Comparison of ENCODE assay signal across 8 cellular contexts in the genomic region with DNA sequence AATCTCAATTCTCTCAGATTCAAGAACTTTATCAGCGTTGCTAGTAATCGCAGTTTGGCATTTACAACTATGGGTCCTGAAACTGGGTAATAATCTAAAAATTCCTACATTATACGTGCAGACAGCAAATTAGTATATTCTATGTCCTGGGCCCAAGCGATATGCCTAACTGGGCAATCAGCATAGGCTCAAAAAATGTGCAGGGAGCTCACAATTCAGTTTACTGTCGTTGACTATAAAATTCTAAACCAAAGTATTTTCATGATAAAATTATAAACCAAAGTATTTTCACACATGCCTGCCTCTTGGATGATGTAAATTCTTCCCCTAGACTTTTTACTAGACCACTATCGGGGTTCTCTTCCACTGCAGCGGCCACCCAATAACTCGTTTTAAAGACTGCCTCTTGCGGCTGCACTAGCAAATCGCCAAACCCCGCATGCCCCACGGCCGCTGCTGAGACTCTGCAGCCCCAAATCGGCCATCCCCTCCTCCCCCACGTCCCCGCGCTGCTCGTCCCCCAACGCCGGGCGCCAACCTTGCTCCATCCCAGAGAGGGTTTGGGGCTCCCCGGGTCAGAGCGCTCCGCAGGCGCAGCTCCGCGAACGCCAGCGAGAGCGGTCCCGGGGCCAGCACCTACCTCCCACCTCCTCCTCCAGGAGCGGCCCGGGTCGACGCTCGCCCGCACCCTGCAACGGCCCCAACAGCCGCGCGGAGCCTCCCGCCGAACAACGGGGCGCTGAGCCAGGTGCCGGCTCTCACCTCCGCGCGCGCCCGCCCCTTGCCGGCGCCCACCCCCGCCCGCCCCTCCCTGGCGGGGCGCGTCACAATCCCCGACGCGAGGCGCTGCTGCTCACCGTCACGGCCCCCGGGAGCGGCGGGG. TPM values are rescaled to one million over a fixed set of nuclear protein-coding genes. Genes with fewer than 3 reads are reported as not detected.
DNase-seq lines count a peak whose midpoint lies in the region; ATAC-seq and TF ChIP-seq lines count a peak whose summit lies in the region.

No MANE protein-coding gene starts in this region.

- CTCF ChIA-PET in activated CD4-positive, alpha-beta T cell treated with anti-CD3 and anti-CD28 coated beads for 36 hours (lab: Charles Lee): interaction anchor here (0.8 to 3.5 kb wide), 6 partner anchors 8 to 68 kb away, joined by 3 to 13 read pairs (median 4); no protein-coding TSS in a partner anchor

- H3K4me1 ChIP-seq in osteoblast (ENCODE audit: insufficient read depth, low read length): peaks cover 24% of the 10 kb centered on the region

- H3K9me3 ChIP-seq in osteoblast (ENCODE audit: low read depth, low read length): no peaks in the 10 kb centered on the region

- H3K27ac Mint-ChIP-seq in activated CD4-positive, alpha-beta T cell treated with anti-CD3 and anti-CD28 coated beads for 36 hours: peak overlapping the region; percentile 45
- H3K27ac Mint-ChIP-seq in glutamatergic neuron (ENCODE audit: unreplicated experiment): peak overlapping the region; percentile 85

- H3K9me3 Mint-ChIP-seq in activated CD4-positive, alpha-beta T cell treated with anti-CD3 and anti-CD28 coated beads for 36 hours (ENCODE audit: low read depth): no peaks in the 10 kb centered on the region
- H3K9me3 Mint-ChIP-seq in glutamatergic neuron (ENCODE audit: unreplicated experiment): peaks cover 2% of the 10 kb centered on the region

- H3K4me2 ChIP-seq in osteoblast (ENCODE audit: insufficient read depth, low read length): peak overlapping the region; percentile 85

- peaks cover 3% of the 10 kb centered on the region for H4K20me1 ChIP-seq in osteoblast (ENCODE audit: insufficient read depth, low read length)

- POLR2A ChIA-PET in activated CD4-positive, alpha-beta T cell treated with anti-CD3 and anti-CD28 coated beads for 36 hours (lab: Charles Lee): no interaction called here

- H3K4me3 Mint-ChIP-seq in activated CD4-positive, alpha-beta T cell treated with anti-CD3 and anti-CD28 coated beads for 36 hours: peak overlapping the region; percentile 91
- H3K4me3 Mint-ChIP-seq in glutamatergic neuron (ENCODE audit: unreplicated experiment): peak overlapping the region; percentile 93

- H3K27ac ChIP-seq in osteoblast (ENCODE audit: low read depth, low read length): no peak overlapping the region

- H3K27me3 ChIP-seq in H7 (ENCODE audit: control insufficient read depth, insufficient read depth, low read length) (no peaks in the 10 kb centered on the region), osteoblast (ENCODE audit: insufficient read depth, low read length) (no peaks in the 10 kb centered on the region)

- no peaks in the 10 kb centered on the region for H3K36me3 Mint-ChIP-seq in activated CD4-positive, alpha-beta T cell treated with anti-CD3 and anti-CD28 coated beads for 36 hours (ENCODE audit: low read depth)
- H3K36me3 Mint-ChIP-seq in glutamatergic neuron (ENCODE audit: unreplicated experiment): no peaks in the 10 kb centered on the region

- no peaks in the 10 kb centered on the region for H3K27me3 Mint-ChIP-seq in activated CD4-positive, alpha-beta T cell treated with anti-CD3 and anti-CD28 coated beads for 36 hours
- H3K27me3 Mint-ChIP-seq in glutamatergic neuron (ENCODE audit: unreplicated experiment): peaks cover 4% of the 10 kb centered on the region

- no peak for TF ChIP-seq CTCF in glutamatergic neuron (IDR thresholded peaks at IDR 0.05; ENCODE audit: partially characterized antibody, unreplicated experiment)
- TF ChIP-seq CTCF in osteoblast (IDR thresholded peaks at IDR 0.05; ENCODE audit: extremely low read depth, low read depth, low read length): peak; percentile 39

- H2AFZ ChIP-seq in osteoblast (ENCODE audit: low read length): peak overlapping the region; percentile 58

- intact Hi-C loops in activated CD4-positive, alpha-beta T cell treated with anti-CD3 and anti-CD28 coated beads for 36 hours (cut with DNase I, micrococcal nuclease): loop anchor here (1.0 to 5.0 kb wide), 14 partner anchors 67 to 612 kb away; a partner anchor contains a TSS

- DNase-seq in activated CD4-positive, alpha-beta T cell treated with anti-CD3 and anti-CD28 coated beads for 36 hours: no peak
- no peak for DNase-seq in activated CD4-positive, alpha-beta T cell treated with anti-CD3 and anti-CD28 coated beads, Interleukin-2, amount 50 U/mL, for 1 hour
- DNase-seq in H7: no peak
- DNase-seq in NCI-H146 (lab: John Stamatoyannopoulos, UW): peak; percentile 81
- peak; percentile 34 for DNase-seq in activated T-cell treated with anti-CD3 and anti-CD28 coated beads for 24 hours (ENCODE audit: low read depth)
- peak; percentile 77 for DNase-seq in glutamatergic neuron
- DNase-seq in osteoblast (ENCODE audit: insufficient read length, low spot score, missing footprints): peak; percentile 77
- DNase-seq in iPS-NIHi7 (ENCODE audit: extremely low spot score): no peak

- H3K79me2 ChIP-seq in osteoblast (ENCODE audit: insufficient read depth, low read length): peaks cover 33% of the 10 kb centered on the region

- H3K4me3 ChIP-seq in H7 (ENCODE audit: insufficient read depth, low read depth, low read length): peak overlapping the region; percentile 88
- peak overlapping the region; percentile 76 for H3K4me3 ChIP-seq in osteoblast (ENCODE audit: insufficient read depth, low read length)

- ATAC-seq in activated CD4-positive, alpha-beta T cell treated with anti-CD3 and anti-CD28 coated beads for 36 hours: no peak

- H3K36me3 ChIP-seq in H7 (replicated peaks; ENCODE audit: control insufficient read depth, insufficient read depth, low read length) (no peaks in the 10 kb centered on the region), osteoblast (ENCODE audit: insufficient read depth, low read length) (no peaks in the 10 kb centered on the region)

- peaks cover 57% of the 10 kb centered on the region for H3K4me1 Mint-ChIP-seq in activated CD4-positive, alpha-beta T cell treated with anti-CD3 and anti-CD28 coated beads for 36 hours
- peaks cover 31% of the 10 kb centered on the region for H3K4me1 Mint-ChIP-seq in glutamatergic neuron (ENCODE audit: low read depth, unreplicated experiment)

RNA-seq across cellular contexts. Expression of a gene that starts 0.5 kb away (rescaled TPM):
- 10 to 100 TPM; 10.3 to 12.3 TPM for total RNA-seq in activated CD4-positive, alpha-beta T cell treated with anti-CD3 and anti-CD28 coated beads for 36 hours
- 18.0 and 23.6 TPM in 2 replicates for total RNA-seq in H7 (2014; rRNA removed; shearing (Covaris generic))
- 16.0 TPM for total RNA-seq in glutamatergic neuron (ENCODE audit: unreplicated experiment)
- 10.9 TPM in 2 replicates for total RNA-seq in osteoblast

Comparison
In these comparisons a context has a peak if more than half of its experiments do, and no peak if none do; other contexts are left out.
1. DNase-seq: peak in NCI-H146 (single experiment), activated T-cell treated with anti-CD3 and anti-CD28 coated beads for 24 hours (single experiment), glutamatergic neuron (single experiment) and osteoblast (single experiment); none in activated CD4-positive, alpha-beta T cell treated with anti-CD3 and anti-CD28 coated beads for 36 hours (single experiment), activated CD4-positive, alpha-beta T cell treated with anti-CD3 and anti-CD28 coated beads, Interleukin-2, amount 50 U/mL, for 1 hour (single experiment), H7 (single experiment) and iPS-NIHi7 (single experiment).